ENCODE assay signal across 12 cellular contexts in genomic region chr6:152273638-152274037, GRCh38.
DNase-seq lines count a peak whose midpoint lies in the region; ATAC-seq and TF ChIP-seq lines count a peak whose summit lies in the region.
"Had no signal": no experiment of that assay in that cellular context is flagged by ENCODE, and none has a peak within 500 bp of the region (broad histone marks: within the 10 kb centered on the region; RNA-seq: fewer than 3 reads in every experiment).

No MANE protein-coding gene starts in this region.

- H3K27ac ChIP-seq in left lung (peak overlapping the region in 1 of 2 donors; percentile 41), thyroid gland (peak overlapping the region in 2 of 3 donors; percentile 24 to 52)

- H3K27me3 ChIP-seq in left lung (no peaks in the 10 kb centered on the region), thyroid gland (no peaks in the 10 kb centered on the region)

- TF ChIP-seq CTCF in cardiac fibroblast (IDR thresholded peaks at IDR 0.05; ENCODE audit: low read depth, low read length) (no peak), left lung (IDR thresholded peaks at IDR 0.05) (no peak), thyroid gland (IDR thresholded peaks at IDR 0.05) (no peak)

- 58 to 62% methylated on average over 4 of the region's 4 CpGs for WGBS in thyroid gland, 2 donors

- TF ChIP-seq POLR2A in thyroid gland (IDR thresholded peaks at IDR 0.05) = no peak

- peaks cover 0 to 4% of the 10 kb centered on the region in 2 donors for H3K4me1 ChIP-seq in left lung
- H3K4me1 ChIP-seq in thyroid gland = peaks cover 7 to 14% of the 10 kb centered on the region in 2 donors

- intact Hi-C loops in left lung (cut with DNase I) (no loop called here), thyroid gland (cut with DNase I) (no loop called here)

- no peak overlapping the region for H3K4me3 ChIP-seq in cardiac fibroblast (replicated peaks in 1 of 2; ENCODE audit: low read depth in 2 of 2, low read length in 2 of 2)
- H3K4me3 ChIP-seq in left lung = no peak overlapping the region
- no peak overlapping the region for H3K4me3 ChIP-seq in thyroid gland (replicated peaks in 1 of 3)

- peak; percentile 18 for DNase-seq in HCEC 1CT
- DNase-seq in cardiac fibroblast (ENCODE audit: low read depth in 2 of 2) = peak; percentile 24 to 26
- no peak for DNase-seq in left lung
- peak in 1 of 2 donors; percentile 12 for DNase-seq in thyroid gland
- no peak for DNase-seq in NCI-H187 (lab: John Stamatoyannopoulos, UW)
- DNase-seq: activated CD8-positive, alpha-beta memory T cell treated with anti-CD3 and anti-CD28 coated beads, Interleukin-2, amount 50 U/mL, for 48 hours; DND-41; T-cell had no signal

- H3K36me3 ChIP-seq in left lung (peaks cover 0 to 76% of the 10 kb centered on the region in 2 donors), thyroid gland (peaks cover 48 to 50% of the 10 kb centered on the region in 2 donors)

- peak; percentile 57 for ATAC-seq in left lung
- no peak for ATAC-seq in HG02642 (IDR thresholded peaks at IDR 0.05; ENCODE audit: poor library complexity, unreplicated experiment)
- ATAC-seq in HG03571 (IDR thresholded peaks at IDR 0.05; ENCODE audit: unreplicated experiment) = no peak
- ATAC-seq in HG03196 (IDR thresholded peaks at IDR 0.05; ENCODE audit: unreplicated experiment) = no peak
- ATAC-seq: natural killer cell treated with Interleukin-12 subunit alpha and Interleukin-12 subunit beta and Interleukin-15 and Interleukin-18, amount 100 ng/mL, for 72 hours; T-cell had no signal

- H3K9me3 ChIP-seq in left lung (no peaks in the 10 kb centered on the region), thyroid gland (no peaks in the 10 kb centered on the region)

Comparison
In these comparisons a context has a peak if more than half of its experiments do, and no peak if none do; other contexts are left out.
1. DNase-seq: peak in HCEC 1CT (single experiment) and cardiac fibroblast (2 of 2); none in left lung (0 of 2) and NCI-H187 (0 of 2).